In the genomic region with DNA sequence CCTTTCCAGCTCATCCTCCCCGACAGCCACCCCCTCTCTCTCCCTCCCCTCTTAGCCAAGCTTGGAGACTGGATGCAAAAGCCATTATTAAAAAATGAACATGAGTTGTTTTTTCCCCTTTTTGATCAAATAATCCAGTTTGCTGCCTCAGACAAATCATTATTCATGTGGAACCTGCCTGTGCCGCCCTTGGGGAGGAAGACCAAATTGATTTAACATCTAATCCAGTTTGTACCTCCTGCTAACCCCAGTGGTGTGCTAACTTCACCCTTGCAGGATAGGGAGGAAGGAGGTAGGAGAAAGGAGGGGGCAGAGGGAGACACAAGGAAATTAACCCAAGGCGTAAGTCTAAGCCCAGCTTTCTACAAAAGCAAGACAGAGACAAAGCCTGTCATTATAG, we compare ENCODE assay signal across 4 cellular contexts.
"Had no signal": no experiment of that assay in that cellular context is flagged by ENCODE, and none has a peak within 500 bp of the region (broad histone marks: within the 10 kb centered on the region; RNA-seq: fewer than 3 reads in every experiment).

No MANE protein-coding gene starts in this region.

- H3K4me3 Mint-ChIP-seq: GM23338, H9 had no signal

- ATAC-seq: GM23338 had no signal

- H3K4me2 ChIP-seq: GM23338 had no signal

- H2AFZ ChIP-seq: GM23338 had no signal

- H3K27ac Mint-ChIP-seq: GM23338, H9 had no signal

- DNase-seq: H9, HCEC 1CT, IMR-90 had no signal

- H3K4me3 ChIP-seq: GM23338 had no signal
